1 cellular context compared by ENCODE assay signal in the genomic region with DNA sequence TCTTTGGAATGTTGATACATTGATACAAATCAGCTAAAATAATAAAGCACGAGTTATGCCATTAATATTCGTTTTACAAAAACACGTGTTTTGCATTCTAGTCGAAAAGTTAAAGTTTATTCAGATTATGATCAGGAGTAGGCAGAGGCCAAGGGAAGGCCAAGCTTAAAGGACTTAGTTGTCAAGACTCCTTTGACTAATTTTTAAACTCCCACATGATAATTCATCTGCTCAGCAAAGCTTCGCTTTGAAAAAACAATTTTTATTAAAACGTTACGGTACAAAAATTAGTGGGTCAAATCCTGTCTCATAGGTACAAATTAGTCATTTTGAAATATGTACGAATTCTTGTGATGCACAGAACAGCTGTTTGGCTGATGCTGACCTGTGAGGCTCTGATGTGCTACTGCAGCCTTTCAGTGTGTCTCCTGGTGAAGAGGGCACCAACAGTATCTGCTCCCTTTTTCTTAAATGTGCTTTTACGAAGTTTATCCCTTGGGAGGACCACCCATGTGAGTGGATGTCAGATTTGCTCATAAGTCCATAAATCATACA.
TF ChIP-seq lines count a peak whose summit lies in the region.

No MANE protein-coding gene starts in this region.

TF ChIP-seq in GM12878, 131 proteins besides CTCF, POLR2A, EP300 and RAD21 (continued from another document):
- TF ChIP-seq TCF12 (IDR thresholded peaks at IDR 0.05; ENCODE audit: low read depth, low read length) (peak; percentile 74), CREM (IDR thresholded peaks at IDR 0.05; ENCODE audit: low read depth) (peak; percentile 76), SPI1 (IDR thresholded peaks at IDR 0.05; ENCODE audit: borderline replicate concordance, insufficient read depth, low read depth, low read length) (no peak), GABPA (IDR thresholded peaks at IDR 0.05; ENCODE audit: low read depth) (peak; percentile 23; the same call in 1 of the 2 replicates), JUNB (IDR thresholded peaks at IDR 0.05) (peak; percentile 82), TCF3 (IDR thresholded peaks at IDR 0.05; ENCODE audit: borderline replicate concordance, insufficient read depth, low read depth, low read length) (peak; percentile 85; the same call in 1 of the 2 replicates), MAX (IDR thresholded peaks at IDR 0.05; ENCODE audit: low read depth, low read length) (no peak)
- TF ChIP-seq, protein P1, sequence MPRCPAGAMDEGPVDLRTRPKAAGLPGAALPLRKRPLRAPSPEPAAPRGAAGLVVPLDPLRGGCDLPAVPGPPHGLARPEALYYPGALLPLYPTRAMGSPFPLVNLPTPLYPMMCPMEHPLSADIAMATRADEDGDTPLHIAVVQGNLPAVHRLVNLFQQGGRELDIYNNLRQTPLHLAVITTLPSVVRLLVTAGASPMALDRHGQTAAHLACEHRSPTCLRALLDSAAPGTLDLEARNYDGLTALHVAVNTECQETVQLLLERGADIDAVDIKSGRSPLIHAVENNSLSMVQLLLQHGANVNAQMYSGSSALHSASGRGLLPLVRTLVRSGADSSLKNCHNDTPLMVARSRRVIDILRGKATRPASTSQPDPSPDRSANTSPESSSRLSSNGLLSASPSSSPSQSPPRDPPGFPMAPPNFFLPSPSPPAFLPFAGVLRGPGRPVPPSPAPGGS (IDR thresholded peaks at IDR 0.05; ENCODE audit: borderline replicate concordance, insufficient read depth, low read depth, low read length, poor library complexity, severe bottlenecking) = peak; percentile 33
